In genomic region chr6:158213925-158214674, GRCh38 we compare ENCODE assay signal across 8 cellular contexts. TPM values are rescaled to one million over a fixed set of nuclear protein-coding genes. Genes with fewer than 3 reads are reported as not detected.
DNase-seq lines count a peak whose midpoint lies in the region; ATAC-seq and TF ChIP-seq lines count a peak whose summit lies in the region.

No MANE protein-coding gene starts in this region.

- H3K27me3 Mint-ChIP-seq in T-cell, result no peaks in the 10 kb centered on the region
- H3K27me3 Mint-ChIP-seq in brain, result peaks cover 6% of the 10 kb centered on the region

- CTCF ChIA-PET in T-cell (lab: Charles Lee), result interaction anchor here (0.5 to 3.0 kb wide), 30 partner anchors 10 to 759 kb away, joined by 3 to 31 read pairs (median 3); no protein-coding TSS in a partner anchor

- in situ Hi-C loops in ACHN (cut with HindIII; ENCODE audit: low pct_ligation_motif_present, low pct_unique_long_range_greater_than_20kb, low sequenced_read_pairs), result no loop called here

- peak; percentile 75 for TF ChIP-seq CTCF in brain (conservative IDR thresholded peaks at IDR 0.05)

- H3K36me3 Mint-ChIP-seq in T-cell (no peaks in the 10 kb centered on the region), brain (no peaks in the 10 kb centered on the region)

- peak; percentile 85 for ATAC-seq in GM18499 (IDR thresholded peaks at IDR 0.05; ENCODE audit: insufficient read depth, unreplicated experiment)
- ATAC-seq in HG02884 (IDR thresholded peaks at IDR 0.05; ENCODE audit: unreplicated experiment), result peak; percentile 84
- ATAC-seq in T-cell (replicated peaks in 1 of 4), result peak; percentile 93 to 100 (median 99)

- no peak overlapping the region for H3K4me3 Mint-ChIP-seq in T-cell
- H3K4me3 Mint-ChIP-seq in brain, result no peak overlapping the region

- DNase-seq in ACHN (peak; percentile 72), NCI-H1694 (lab: John Stamatoyannopoulos, UW) (peak; percentile 51), T-cell (peak in 29 of 34 experiments; percentile 14 to 58 (median 37)), islet precursor cell (peak; percentile 84)
- DNase-seq in stimulated activated CD4-positive, alpha-beta T cell treated with anti-CD3 and anti-CD28 coated beads, Interleukin-2, amount 100 ng/mL, for 48 hours, result peak; percentile 45 to 48

- H3K9me3 Mint-ChIP-seq in T-cell (no peaks in the 10 kb centered on the region), brain (peaks cover 0 to 5% (median 2%) of the 10 kb centered on the region in 5 experiments)

- H3K4me1 Mint-ChIP-seq in T-cell (peaks cover under 1 to 8% (median 3%) of the 10 kb centered on the region in 3 donors), brain (no peaks in the 10 kb centered on the region)

- POLR2A ChIA-PET in T-cell (lab: Charles Lee), result no interaction called here

- H3K27ac Mint-ChIP-seq in T-cell (no peak overlapping the region), brain (no peak overlapping the region)

RNA-seq across cellular contexts. Expression of gene GTF2H5, which starts 46.0 kb away (rescaled TPM):
- total RNA-seq in T-cell, result 10 to 100 TPM in 2 of 5 donors, 1 to 10 TPM in 3; 7.0 to 13.6 (median 9.5) TPM
- polyA plus RNA-seq in brain (ENCODE audit: insufficient read depth, low read depth, low replicate concordance), result 23.0 TPM

RNA-seq across cellular contexts. Expression of gene SERAC1, which starts 46.0 kb away (rescaled TPM):
- total RNA-seq in T-cell, result 1 to 10 TPM; 2.9 to 4.7 (median 3.4) TPM
- polyA plus RNA-seq in brain (ENCODE audit: insufficient read depth, low read depth, low replicate concordance), result 7.4 TPM

Comparison
In these comparisons a context has a peak if more than half of its experiments do, and no peak if none do; other contexts are left out.
1. Peak in every context shown above with its lines: DNase-seq and ATAC-seq.